Comparison of ENCODE assay signal across 9 cellular contexts in genomic region chr3:85821130-85821756, GRCh38.
DNase-seq lines count a peak whose midpoint lies in the region; ATAC-seq lines count a peak whose summit lies in the region.
"Had no signal": no experiment of that assay in that cellular context is flagged by ENCODE, and none has a peak within 500 bp of the region (broad histone marks: within the 10 kb centered on the region; RNA-seq: fewer than 3 reads in every experiment).

No MANE protein-coding gene starts in this region.

- peak; percentile 41 to 42 for DNase-seq in NCI-H2081 (lab: John Stamatoyannopoulos, UW)
- DNase-seq in NCI-H2081 treated with DMSO at 0.1 percent for 48 hours (lab: John Stamatoyannopoulos, UW), result no peak
- peak; percentile 14 for DNase-seq in NCI-H82 treated with DMSO at 0.1 percent for 48 hours (lab: John Stamatoyannopoulos, UW; ENCODE audit: unreplicated experiment)
- peak; percentile 2 for DNase-seq in fibroblast of the conjunctiva (ENCODE audit: low read depth)
- DNase-seq in activated CD8-positive, alpha-beta memory T cell treated with anti-CD3 and anti-CD28 coated beads for 24 hours, result no peak
- no peak for DNase-seq in DMS79 (lab: John Stamatoyannopoulos, UW)
- DNase-seq: activated B cell treated with CpG ODN at 0.5 μM for 24 hours had no signal

- ATAC-seq in HG03095 (IDR thresholded peaks at IDR 0.05; ENCODE audit: unreplicated experiment) (peak; percentile 52), GM21576 (IDR thresholded peaks at IDR 0.05; ENCODE audit: unreplicated experiment) (no peak)

Comparison
In these comparisons a context has a peak if more than half of its experiments do, and no peak if none do; other contexts are left out.
1. DNase-seq: peak in NCI-H2081 (2 of 2), NCI-H82 treated with DMSO at 0.1 percent for 48 hours (single experiment) and fibroblast of the conjunctiva (single experiment); none in NCI-H2081 treated with DMSO at 0.1 percent for 48 hours (single experiment), activated CD8-positive, alpha-beta memory T cell treated with anti-CD3 and anti-CD28 coated beads for 24 hours (single experiment) and DMS79 (single experiment).